ENCODE assay signal across 8 cellular contexts in the genomic region with DNA sequence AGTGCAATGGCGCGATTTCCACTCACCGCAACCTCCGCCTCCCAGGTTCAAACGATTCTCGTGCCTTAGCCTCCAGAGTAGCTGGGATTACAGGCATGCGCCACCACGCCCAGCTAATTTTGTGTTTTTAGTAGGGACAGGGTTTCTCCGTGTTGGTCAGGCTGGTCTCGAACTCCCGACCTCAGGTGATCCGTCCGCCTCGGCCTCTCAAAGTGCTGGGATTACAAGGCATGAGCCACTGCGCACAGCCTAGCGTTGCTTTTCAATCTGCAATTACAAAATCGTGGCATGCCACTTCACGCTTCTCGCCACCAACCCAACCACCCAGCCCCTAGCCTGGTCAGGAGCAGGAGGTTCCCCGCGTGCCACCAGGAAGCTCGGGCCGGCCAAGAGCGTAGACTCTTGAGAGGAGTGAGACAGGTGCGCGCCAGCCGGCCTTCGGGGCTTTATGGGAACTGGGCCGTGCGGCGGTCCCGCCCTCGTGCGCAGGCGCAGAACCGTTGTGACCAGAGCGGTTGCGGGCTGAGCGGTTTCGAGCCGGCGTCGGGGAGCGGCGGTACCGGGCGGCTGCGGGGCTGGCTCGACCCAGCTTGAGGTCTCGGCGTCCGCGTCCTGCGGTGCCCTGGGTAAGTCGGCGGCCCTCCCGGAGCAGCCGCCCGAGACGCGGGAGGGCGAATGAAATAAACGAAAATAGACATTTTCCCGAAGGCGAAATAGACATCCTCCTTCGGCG. TPM values are rescaled to one million over a fixed set of nuclear protein-coding genes. Genes with fewer than 3 reads are reported as not detected.
DNase-seq lines count a peak whose midpoint lies in the region; ATAC-seq, FAIRE-seq and TF ChIP-seq lines count a peak whose summit lies in the region.

A gene (plus strand): TSS at position 500 of the 733 bp plus-strand sequence. CDS start 530 bp downstream, outside the sequence.

- H3K27ac ChIP-seq in KOPT-K1 (ENCODE audit: low read depth, low read length, poor library complexity, severe bottlenecking), result peak within 1 kb of the TSS; percentile 69
- H3K27ac ChIP-seq in neural progenitor cell, result no peak within 1 kb of the TSS
- peak within 1 kb of the TSS; percentile 44 to 81 (median 74) for H3K27ac ChIP-seq in stomach

- H3K9ac ChIP-seq in neural progenitor cell, result peak within 1 kb of the TSS; percentile 40

- H3K36me3 ChIP-seq in KOPT-K1 (ENCODE audit: insufficient read depth, low read length) (peaks cover 21% of the 10 kb centered on the region), neural progenitor cell (no peaks in the 10 kb centered on the region), stomach (no peaks in the 10 kb centered on the region)

- DNase-seq in SHP77 (lab: John Stamatoyannopoulos, UW) (peak; percentile 78 to 94), frontal cortex (ENCODE audit: low spot score in 2 of 2) (peak; percentile 77 to 80), neural progenitor cell (ENCODE audit: low spot score) (peak; percentile 91), stomach (peak; percentile 94)
- DNase-seq in activated gamma-delta T cell treated with anti-CD3 and anti-CD28 coated beads, Interleukin-2, amount 50 U/mL, for 16 hours (ENCODE audit: low read depth), result peak; percentile 58

- TF ChIP-seq POLR2A in GM15510 (IDR thresholded peaks at IDR 0.05; ENCODE audit: borderline replicate concordance, extremely low read depth, insufficient read length), result peak; percentile 51
- TF ChIP-seq POLR2A in stomach (IDR thresholded peaks at IDR 0.05), result no peak

- no peaks in the 10 kb centered on the region for H3K9me3 Mint-ChIP-seq in neural progenitor cell

- H3K36me3 Mint-ChIP-seq in neural progenitor cell, result peaks cover 9% of the 10 kb centered on the region

- H3K27me3 Mint-ChIP-seq in neural progenitor cell (ENCODE audit: insufficient read depth, low read depth), result peaks cover 21% of the 10 kb centered on the region

- ATAC-seq in HG03097 (IDR thresholded peaks at IDR 0.05; ENCODE audit: low FRiP score, unreplicated experiment), result no peak

- H3K4me3 Mint-ChIP-seq in neural progenitor cell, result peak within 1 kb of the TSS; percentile 93

- TF ChIP-seq EP300 in stomach (IDR thresholded peaks at IDR 0.05), result no peak

- H3K4me3 ChIP-seq in neural progenitor cell (peak within 1 kb of the TSS; percentile 68), stomach (peak within 1 kb of the TSS; percentile 66 to 74 (median 70))

- H3K4me1 ChIP-seq in neural progenitor cell, result peaks cover 8% of the 10 kb centered on the region
- peaks cover 13 to 35% (median 29%) of the 10 kb centered on the region in 4 donors for H3K4me1 ChIP-seq in stomach

- FAIRE-seq in frontal cortex (lab: Jason Lieb, UNC), result no peak

- H2AFZ ChIP-seq in neural progenitor cell (replicated peaks), result peak within 1 kb of the TSS; percentile 95

- H3K79me2 ChIP-seq in neural progenitor cell (ENCODE audit: low read depth), result no peaks in the 10 kb centered on the region

- H3K27me3 ChIP-seq in neural progenitor cell, result peaks cover 13% of the 10 kb centered on the region
- no peaks in the 10 kb centered on the region for H3K27me3 ChIP-seq in stomach

- peak within 1 kb of the TSS; percentile 85 for H3K4me2 ChIP-seq in neural progenitor cell

- no peaks in the 10 kb centered on the region for H3F3A ChIP-seq in neural progenitor cell (ENCODE audit: low read depth)

- TF ChIP-seq CTCF in neural progenitor cell (IDR thresholded peaks at IDR 0.05) (no peak), stomach (IDR thresholded peaks at IDR 0.05) (peak in 1 of 7 experiments; percentile 10)

- no peaks in the 10 kb centered on the region for H3K9me3 ChIP-seq in KOPT-K1 (ENCODE audit: insufficient read depth, low read length, poor library complexity, severe bottlenecking)
- H3K9me3 ChIP-seq in neural progenitor cell (ENCODE audit: low read depth), result no peaks in the 10 kb centered on the region
- H3K9me3 ChIP-seq in stomach, result no peaks in the 10 kb centered on the region

- H4K20me1 ChIP-seq in neural progenitor cell (ENCODE audit: low read depth), result peaks cover 9% of the 10 kb centered on the region

- intact Hi-C loops in stomach (cut with DNase I; ENCODE audit: low total_unique reads), result no loop called here

- H3K27ac Mint-ChIP-seq in neural progenitor cell, result peak within 1 kb of the TSS; percentile 42

- WGBS in stomach, 5 donors, result 18 to 55% (median 19%) methylated on average over 15 to 67 of the region's 67 CpGs

- peaks cover 29% of the 10 kb centered on the region for H3K4me1 Mint-ChIP-seq in neural progenitor cell

RNA-seq across cellular contexts. Expression of the gene that starts here (rescaled TPM):
- total RNA-seq in frontal cortex (33.4 TPM), neural progenitor cell (ENCODE audit: low replicate concordance) (44.5 and 56.8 TPM in 2 replicates), stomach (10 to 100 TPM in 4 of 5 donors, 1 to 10 TPM in 1; 2.9 to 82.0 (median 57.6) TPM)
- polyA plus RNA-seq in stomach, result 10 to 100 TPM; 11.0 to 32.7 (median 16.3) TPM
